In genomic region chr4:68271851-68272756, GRCh38 we compare ENCODE assay signal across 1 cellular context.
A peak's percentile ranks its signal among the peaks of the same experiment; 100 is the strongest.
TF ChIP-seq lines count a peak whose summit lies in the region.

No MANE protein-coding gene starts in this region.

TF ChIP-seq in H1, 55 proteins besides CTCF, POLR2A, EP300 and RAD21:
- TF ChIP-seq BRCA1 (IDR thresholded peaks at IDR 0.05; ENCODE audit: low read depth, low read length) (no peak), SP1 (IDR thresholded peaks at IDR 0.05; ENCODE audit: low read depth, low read length) (no peak), USF2 (IDR thresholded peaks at IDR 0.05; ENCODE audit: low read length) (no peak), ZNF274 (IDR thresholded peaks at IDR 0.05; ENCODE audit: borderline replicate concordance, extremely low read depth, low read length) (no peak), ATF2 (IDR thresholded peaks at IDR 0.05; ENCODE audit: low read length) (no peak), SP2 (IDR thresholded peaks at IDR 0.05; ENCODE audit: low read length) (no peak), KDM4A (IDR thresholded peaks at IDR 0.05; ENCODE audit: low read depth, low read length, severe bottlenecking) (no peak), TBP (IDR thresholded peaks at IDR 0.05; ENCODE audit: low read depth, low read length) (no peak), SRF (IDR thresholded peaks at IDR 0.05; ENCODE audit: low read depth, low read length) (no peak), TEAD4 (IDR thresholded peaks at IDR 0.05; ENCODE audit: low read depth, low read length) (0 out of 2 replicates have a peak, but pooled peaks have one; percentile 34), E2F6 (IDR thresholded peaks at IDR 0.05) (no peak), CHD7 (IDR thresholded peaks at IDR 0.05; ENCODE audit: insufficient replicate concordance, low read length) (no peak), POLR2AphosphoS5 (IDR thresholded peaks at IDR 0.05; ENCODE audit: low read depth, low read length) (no peak), BCL11A (IDR thresholded peaks at IDR 0.05; ENCODE audit: low read depth in 2 of 2, low read length in 2 of 2) (no peak), EGR1 (IDR thresholded peaks at IDR 0.05; ENCODE audit: borderline replicate concordance, low read depth, low read length) (no peak), RBBP5 (IDR thresholded peaks at IDR 0.05; ENCODE audit: borderline replicate concordance, low read depth, low read length) (no peak), SIN3A (conservative IDR thresholded peaks at IDR 0.05 in 1 of 2, IDR thresholded peaks at IDR 0.05 in 1 of 2; ENCODE audit: low read depth in 1 of 2, low read length in 2 of 2) (peak in 1 of 2 experiments; percentile 58; a peak in 1 of 4 replicates), RNF2 (IDR thresholded peaks at IDR 0.05; ENCODE audit: borderline replicate concordance, low read depth, low read length, missing control alignments, poor library complexity, severe bottlenecking) (no peak), NANOG (IDR thresholded peaks at IDR 0.05; ENCODE audit: insufficient read depth, low read depth, low read length, poor library complexity, severe bottlenecking) (no peak), BACH1 (IDR thresholded peaks at IDR 0.05; ENCODE audit: low read length) (peak; percentile 40; the same call in 1 of the 2 replicates), GTF2F1 (IDR thresholded peaks at IDR 0.05; ENCODE audit: borderline replicate concordance, low read depth, low read length) (no peak), PHF8 (conservative IDR thresholded peaks at IDR 0.05; ENCODE audit: low read depth, low read length) (no peak), RXRA (IDR thresholded peaks at IDR 0.05; ENCODE audit: insufficient read depth, low read depth, low read length) (no peak), FOSL1 (IDR thresholded peaks at IDR 0.05; ENCODE audit: insufficient read depth, low read depth, low read length) (no peak), GABPA (IDR thresholded peaks at IDR 0.05; ENCODE audit: borderline replicate concordance, insufficient read depth, low read length) (no peak), POU5F1 (IDR thresholded peaks at IDR 0.05; ENCODE audit: low read depth, low read length) (no peak), CHD1 (IDR thresholded peaks at IDR 0.05; ENCODE audit: low read depth, low read length) (no peak), KDM5A (IDR thresholded peaks at IDR 0.05; ENCODE audit: low read length) (no peak), HDAC2 (IDR thresholded peaks at IDR 0.05; ENCODE audit: borderline replicate concordance in 1 of 2, low read depth in 2 of 2, low read length in 2 of 2) (0 out of 4 replicates have a peak, but pooled peaks of 1 of the 2 experiments have one; percentile 8), NRF1 (IDR thresholded peaks at IDR 0.05; ENCODE audit: low read depth, low read length) (no peak), CHD2 (IDR thresholded peaks at IDR 0.05; ENCODE audit: low read length) (peak; percentile 58; the same call in 1 of the 2 replicates), TAF1 (IDR thresholded peaks at IDR 0.05; ENCODE audit: low read depth, low read length) (0 out of 2 replicates have a peak, but pooled peaks have one; percentile 18), JUN (IDR thresholded peaks at IDR 0.05; ENCODE audit: low read depth, low read length) (no peak), CTBP2 (IDR thresholded peaks at IDR 0.05; ENCODE audit: borderline replicate concordance, insufficient read depth, insufficient read length, low read length) (no peak), MAFK (IDR thresholded peaks at IDR 0.05; ENCODE audit: low read depth, low read length) (no peak), SIX5 (IDR thresholded peaks at IDR 0.05; ENCODE audit: low read depth, low read length) (no peak), CEBPB (IDR thresholded peaks at IDR 0.05; ENCODE audit: low read depth, low read length) (no peak), JUND (IDR thresholded peaks at IDR 0.05; ENCODE audit: low read length) (no peak), CREB1 (IDR thresholded peaks at IDR 0.05) (no peak), YY1 (IDR thresholded peaks at IDR 0.05; ENCODE audit: low read depth, low read length) (peak; percentile 49; the same call in 1 of the 2 replicates), TCF12 (IDR thresholded peaks at IDR 0.05; ENCODE audit: low read depth, low read length) (no peak), KDM1A (IDR thresholded peaks at IDR 0.05; ENCODE audit: borderline replicate concordance, low read length) (no peak), HDAC6 (IDR thresholded peaks at IDR 0.05; ENCODE audit: low read depth, low read length) (no peak), SAP30 (IDR thresholded peaks at IDR 0.05; ENCODE audit: insufficient read depth, insufficient replicate concordance, low read length) (no peak), RFX5 (IDR thresholded peaks at IDR 0.05; ENCODE audit: borderline replicate concordance, low read depth, low read length) (no peak), CBX5 (IDR thresholded peaks at IDR 0.05; ENCODE audit: low read depth, low read length) (no peak), EZH2 (IDR thresholded peaks at IDR 0.05; ENCODE audit: low read depth, low read length, severe bottlenecking) (no peak), SIRT6 (IDR thresholded peaks at IDR 0.05; ENCODE audit: low read length) (no peak)
- TF ChIP-seq, protein P1, sequence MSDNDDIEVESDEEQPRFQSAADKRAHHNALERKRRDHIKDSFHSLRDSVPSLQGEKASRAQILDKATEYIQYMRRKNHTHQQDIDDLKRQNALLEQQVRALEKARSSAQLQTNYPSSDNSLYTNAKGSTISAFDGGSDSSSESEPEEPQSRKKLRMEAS (IDR thresholded peaks at IDR 0.05) = no peak
- TF ChIP-seq, protein P2, sequence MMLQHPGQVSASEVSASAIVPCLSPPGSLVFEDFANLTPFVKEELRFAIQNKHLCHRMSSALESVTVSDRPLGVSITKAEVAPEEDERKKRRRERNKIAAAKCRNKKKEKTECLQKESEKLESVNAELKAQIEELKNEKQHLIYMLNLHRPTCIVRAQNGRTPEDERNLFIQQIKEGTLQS (IDR thresholded peaks at IDR 0.05; ENCODE audit: insufficient read depth, low read depth, low read length) = no peak
